3 cellular contexts compared by ENCODE assay signal in genomic region chr17:62051053-62051452, GRCh38.
TF ChIP-seq lines count a peak whose summit lies in the region.

No MANE protein-coding gene starts in this region.

TF ChIP-seq in A549, 52 proteins besides CTCF, POLR2A, EP300 and RAD21:
- TF ChIP-seq JUNB (IDR thresholded peaks at IDR 0.05) (no peak), CHD4 (IDR thresholded peaks at IDR 0.05; ENCODE audit: borderline replicate concordance) (no peak), FOSB (CRISPR knock-in tag; IDR thresholded peaks at IDR 0.05) (no peak), POLR2AphosphoS2 (conservative IDR thresholded peaks at IDR 0.05; ENCODE audit: low read length) (no peak), NR3C1 (IDR thresholded peaks at IDR 0.05) (no peak), BCL3 (IDR thresholded peaks at IDR 0.05) (no peak), RARB (CRISPR knock-in tag; IDR thresholded peaks at IDR 0.05) (no peak), NFE2L2 (conservative IDR thresholded peaks at IDR 0.05; ENCODE audit: low read length) (no peak), TP53 (CRISPR knock-in tag; IDR thresholded peaks at IDR 0.05) (no peak), ATOH8 (CRISPR knock-in tag; IDR thresholded peaks at IDR 0.05; ENCODE audit: low read depth) (no peak), EHF (CRISPR knock-in tag; IDR thresholded peaks at IDR 0.05) (no peak), RFX5 (IDR thresholded peaks at IDR 0.05) (no peak), CEBPB (IDR thresholded peaks at IDR 0.05) (no peak), ZNF302 (CRISPR knock-in tag; IDR thresholded peaks at IDR 0.05) (no peak), ELK1 (IDR thresholded peaks at IDR 0.05; ENCODE audit: low read depth, low read length) (no peak), HOXA7 (CRISPR knock-in tag; IDR thresholded peaks at IDR 0.05) (no peak), RCOR1 (IDR thresholded peaks at IDR 0.05; ENCODE audit: low read depth, low read length) (no peak)
- TF ChIP-seq, protein P1, sequence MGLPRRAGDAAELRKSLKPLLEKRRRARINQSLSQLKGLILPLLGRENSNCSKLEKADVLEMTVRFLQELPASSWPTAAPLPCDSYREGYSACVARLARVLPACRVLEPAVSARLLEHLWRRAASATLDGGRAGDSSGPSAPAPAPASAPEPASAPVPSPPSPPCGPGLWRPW (IDR thresholded peaks at IDR 0.05): no peak

TF ChIP-seq in K562, 482 proteins besides CTCF, POLR2A, EP300 and RAD21:
- TF ChIP-seq TRIM24 (IDR thresholded peaks at IDR 0.05) (no peak), EZH2 (IDR thresholded peaks at IDR 0.05; ENCODE audit: borderline replicate concordance, low read depth, low read length) (no peak), FUS (optimal IDR thresholded peaks at IDR 0.05; ENCODE audit: low read depth, low read length) (no peak), IRF2 (CRISPR knock-in tag; IDR thresholded peaks at IDR 0.05) (no peak), FOXA1 (IDR thresholded peaks at IDR 0.05; ENCODE audit: borderline replicate concordance) (no peak), U2AF2 (optimal IDR thresholded peaks at IDR 0.05; ENCODE audit: low read depth, low read length) (no peak), TCF7 (IDR thresholded peaks at IDR 0.05; ENCODE audit: borderline replicate concordance) (no peak), TBL1XR1 (IDR thresholded peaks at IDR 0.05; ENCODE audit: low read length in 2 of 2) (no peak), ZNF197 (CRISPR knock-in tag; IDR thresholded peaks at IDR 0.05; ENCODE audit: low read depth) (no peak), MAFG (tag; conservative IDR thresholded peaks at IDR 0.05) (no peak), KDM2B (CRISPR knock-in tag; IDR thresholded peaks at IDR 0.05) (no peak), BRCA1 (IDR thresholded peaks at IDR 0.05) (no peak), BRCA1 (CRISPR knock-in tag; IDR thresholded peaks at IDR 0.05) (no peak), HINFP (tag; conservative IDR thresholded peaks at IDR 0.05; ENCODE audit: low read depth) (no peak), ZBTB17 (CRISPR knock-in tag; IDR thresholded peaks at IDR 0.05) (no peak)
- TF ChIP-seq, protein P2, sequence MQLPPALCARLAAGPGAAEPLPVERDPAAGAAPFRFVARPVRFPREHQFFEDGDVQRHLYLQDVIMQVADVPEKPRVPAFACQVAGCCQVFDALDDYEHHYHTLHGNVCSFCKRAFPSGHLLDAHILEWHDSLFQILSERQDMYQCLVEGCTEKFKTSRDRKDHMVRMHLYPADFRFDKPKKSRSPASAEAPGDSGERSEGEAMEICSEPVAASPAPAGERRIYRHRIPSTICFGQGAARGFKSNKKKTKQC (CRISPR knock-in tag; IDR thresholded peaks at IDR 0.05): no peak
- TF ChIP-seq, protein P3, sequence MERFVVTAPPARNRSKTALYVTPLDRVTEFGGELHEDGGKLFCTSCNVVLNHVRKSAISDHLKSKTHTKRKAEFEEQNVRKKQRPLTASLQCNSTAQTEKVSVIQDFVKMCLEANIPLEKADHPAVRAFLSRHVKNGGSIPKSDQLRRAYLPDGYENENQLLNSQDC (CRISPR knock-in tag; IDR thresholded peaks at IDR 0.05): no peak

TF ChIP-seq in HepG2, 621 proteins besides CTCF, POLR2A, EP300 and RAD21:
- TF ChIP-seq ZNF33A (CRISPR knock-in tag; IDR thresholded peaks at IDR 0.05; ENCODE audit: borderline replicate concordance) (no peak), SUZ12 (IDR thresholded peaks at IDR 0.05; ENCODE audit: low read depth, low read length) (no peak), GFI1 (CRISPR knock-in tag; IDR thresholded peaks at IDR 0.05; ENCODE audit: borderline replicate concordance) (no peak), SAP130 (CRISPR knock-in tag; IDR thresholded peaks at IDR 0.05; ENCODE audit: low read depth) (0 out of 2 replicates have a peak, but pooled peaks have one; percentile 17), ZBTB49 (CRISPR knock-in tag; IDR thresholded peaks at IDR 0.05; ENCODE audit: borderline replicate concordance) (no peak), SRSF4 (IDR thresholded peaks at IDR 0.05; ENCODE audit: low read depth, low read length, poor library complexity, severe bottlenecking) (no peak), GPN1 (CRISPR knock-in tag; IDR thresholded peaks at IDR 0.05; ENCODE audit: borderline replicate concordance) (no peak), ZSCAN21 (CRISPR knock-in tag; IDR thresholded peaks at IDR 0.05; ENCODE audit: borderline replicate concordance) (no peak), JARID2 (CRISPR knock-in tag; IDR thresholded peaks at IDR 0.05; ENCODE audit: insufficient replicate concordance) (no peak), ZBTB37 (CRISPR knock-in tag; IDR thresholded peaks at IDR 0.05) (no peak), ETV5 (CRISPR knock-in tag; IDR thresholded peaks at IDR 0.05; ENCODE audit: borderline replicate concordance) (peak; percentile 44; the same call in 1 of the 2 replicates), SOX5 (CRISPR knock-in tag; IDR thresholded peaks at IDR 0.05; ENCODE audit: borderline replicate concordance) (peak; percentile 51; the same call in 1 of the 2 replicates), TCF7 (IDR thresholded peaks at IDR 0.05; ENCODE audit: low read depth) (0 out of 2 replicates have a peak, but pooled peaks have one; percentile 9), ZXDC (CRISPR knock-in tag; IDR thresholded peaks at IDR 0.05) (no peak), SNAPC4 (CRISPR knock-in tag; IDR thresholded peaks at IDR 0.05) (no peak), MTF1 (CRISPR knock-in tag; IDR thresholded peaks at IDR 0.05) (no peak), POGZ (CRISPR knock-in tag; IDR thresholded peaks at IDR 0.05) (no peak), SP5 (CRISPR knock-in tag; IDR thresholded peaks at IDR 0.05; ENCODE audit: borderline replicate concordance, low read depth) (0 out of 2 replicates have a peak, but pooled peaks have one; percentile 9), SMYD3 (CRISPR knock-in tag; IDR thresholded peaks at IDR 0.05) (no peak)
